In genomic region chr3:171837698-171838097, GRCh38 we compare ENCODE assay signal across 18 cellular contexts. TPM values are rescaled to one million over a fixed set of nuclear protein-coding genes. Genes with fewer than 3 reads are reported as not detected.
DNase-seq lines count a peak whose midpoint lies in the region; ATAC-seq, FAIRE-seq and TF ChIP-seq lines count a peak whose summit lies in the region.
"Had no signal": no experiment of that assay in that cellular context is flagged by ENCODE, and none has a peak within 500 bp of the region (broad histone marks: within the 10 kb centered on the region; RNA-seq: fewer than 3 reads in every experiment).

No MANE protein-coding gene starts in this region.

- no peaks in the 10 kb centered on the region for H3K79me2 ChIP-seq in astrocyte (ENCODE audit: insufficient read depth, low read length)
- H3K79me2 ChIP-seq in osteoblast (ENCODE audit: insufficient read depth, low read length), result no peaks in the 10 kb centered on the region

- H3K27me3 ChIP-seq in astrocyte (ENCODE audit: insufficient read depth, low read length) (no peaks in the 10 kb centered on the region), esophagus muscularis mucosa (no peaks in the 10 kb centered on the region), osteoblast (ENCODE audit: insufficient read depth, low read length) (no peaks in the 10 kb centered on the region), tibial nerve (no peaks in the 10 kb centered on the region)
- no peaks in the 10 kb centered on the region for H3K27me3 ChIP-seq in effector memory CD4-positive, alpha-beta T cell (replicated peaks; ENCODE audit: control insufficient read depth, insufficient read depth, low read length, poor library complexity, severe bottlenecking)

- H3K36me3 ChIP-seq in astrocyte (ENCODE audit: insufficient read depth, low read length) (no peaks in the 10 kb centered on the region), esophagus muscularis mucosa (no peaks in the 10 kb centered on the region), osteoblast (ENCODE audit: insufficient read depth, low read length) (no peaks in the 10 kb centered on the region), tibial nerve (no peaks in the 10 kb centered on the region)
- no peaks in the 10 kb centered on the region for H3K36me3 ChIP-seq in effector memory CD4-positive, alpha-beta T cell (ENCODE audit: control insufficient read depth, insufficient read depth, low read length)

- DNase-seq in astrocyte (ENCODE audit: low read depth) (no peak), esophagus muscularis mucosa (ENCODE audit: extremely low spot score) (no peak), osteoblast (ENCODE audit: insufficient read length, low spot score, missing footprints) (no peak), tibial nerve (ENCODE audit: low spot score in 2 of 2) (no peak), NCI-H2196 (lab: John Stamatoyannopoulos, UW; ENCODE audit: unreplicated experiment) (no peak)
- no peak for DNase-seq in effector memory CD4-positive, alpha-beta T cell
- DNase-seq: activated CD8-positive, alpha-beta T cell treated with anti-CD3 and anti-CD28 coated beads, Interleukin-2, amount 10 ng/mL, durations not matched to agents 7 days and 5 days; activated gamma-delta T cell; CD4-positive, alpha-beta memory T cell; effector CD8-positive, alpha-beta T cell; H9; NCI-H2107; NCI-H774 had no signal

- H3K27me3 Mint-ChIP-seq in astrocyte (ENCODE audit: low read depth, unreplicated experiment), result no peaks in the 10 kb centered on the region

- H2AFZ ChIP-seq in astrocyte (ENCODE audit: low read depth, low read length), result no peak overlapping the region
- peak overlapping the region; percentile 80 for H2AFZ ChIP-seq in osteoblast (ENCODE audit: low read length)

- TF ChIP-seq POLR2A in esophagus muscularis mucosa (IDR thresholded peaks at IDR 0.05; ENCODE audit: low read depth) (no peak), tibial nerve (IDR thresholded peaks at IDR 0.05) (no peak)

- TF ChIP-seq EP300 in esophagus muscularis mucosa (IDR thresholded peaks at IDR 0.05) (no peak), tibial nerve (IDR thresholded peaks at IDR 0.05) (no peak)

- H3K4me2 ChIP-seq in astrocyte (ENCODE audit: low read length) (peak overlapping the region; percentile 78), osteoblast (ENCODE audit: insufficient read depth, low read length) (peak overlapping the region; percentile 77)

- no peak overlapping the region for H3K27ac Mint-ChIP-seq in astrocyte (ENCODE audit: unreplicated experiment)
- H3K27ac Mint-ChIP-seq: activated CD8-positive, alpha-beta T cell treated with anti-CD3 and anti-CD28 coated beads, Interleukin-2, amount 10 ng/mL, durations not matched to agents 7 days and 5 days; CD4-positive, alpha-beta memory T cell had no signal

- H3K4me1 ChIP-seq in astrocyte (ENCODE audit: insufficient read depth, low read length) (peaks cover 31% of the 10 kb centered on the region), esophagus muscularis mucosa (peaks cover 41 to 57% (median 49%) of the 10 kb centered on the region in 4 donors), osteoblast (ENCODE audit: insufficient read depth, low read length) (peaks cover 52% of the 10 kb centered on the region), tibial nerve (peaks cover 0 to 46% (median 7%) of the 10 kb centered on the region in 4 donors)
- H3K4me1 ChIP-seq in effector memory CD4-positive, alpha-beta T cell (ENCODE audit: control insufficient read depth, insufficient read depth, low read length, poor library complexity, severe bottlenecking), result no peaks in the 10 kb centered on the region

- no peaks in the 10 kb centered on the region for H3K9me3 ChIP-seq in astrocyte (ENCODE audit: insufficient read depth, low read depth, low read length)
- no peaks in the 10 kb centered on the region for H3K9me3 ChIP-seq in esophagus muscularis mucosa
- H3K9me3 ChIP-seq in osteoblast (ENCODE audit: low read depth, low read length), result no peaks in the 10 kb centered on the region
- no peaks in the 10 kb centered on the region for H3K9me3 ChIP-seq in tibial nerve
- H3K9me3 ChIP-seq in effector memory CD4-positive, alpha-beta T cell (ENCODE audit: control insufficient read depth, low read length), result no peaks in the 10 kb centered on the region

- H3K9me3 Mint-ChIP-seq in astrocyte (ENCODE audit: unreplicated experiment), result no peaks in the 10 kb centered on the region
- H3K9me3 Mint-ChIP-seq: CD4-positive, alpha-beta memory T cell; H9 had no signal

- intact Hi-C loops in esophagus muscularis mucosa (cut with DNase I), result no loop called here

- no peaks in the 10 kb centered on the region for H3K36me3 Mint-ChIP-seq in astrocyte (ENCODE audit: low read depth, unreplicated experiment)
- H3K36me3 Mint-ChIP-seq: CD4-positive, alpha-beta memory T cell had no signal

- H4K20me1 ChIP-seq in astrocyte (ENCODE audit: insufficient read depth, low read length) (no peaks in the 10 kb centered on the region), osteoblast (ENCODE audit: insufficient read depth, low read length) (no peaks in the 10 kb centered on the region)

- peak overlapping the region; percentile 52 for H3K27ac ChIP-seq in astrocyte (ENCODE audit: low read depth, low read length)
- H3K27ac ChIP-seq in esophagus muscularis mucosa (replicated peaks in 1 of 4), result peak overlapping the region; percentile 54 to 69 (median 60)
- H3K27ac ChIP-seq in osteoblast (ENCODE audit: low read depth, low read length), result peak overlapping the region; percentile 93
- peak overlapping the region; percentile 21 to 86 (median 70) for H3K27ac ChIP-seq in tibial nerve
- no peak overlapping the region for H3K27ac ChIP-seq in effector memory CD4-positive, alpha-beta T cell (ENCODE audit: insufficient read depth, low read length, poor library complexity, severe bottlenecking)
- H3K27ac ChIP-seq: VCaP had no signal

- no peak overlapping the region for H3K4me3 Mint-ChIP-seq in astrocyte (ENCODE audit: unreplicated experiment)
- H3K4me3 Mint-ChIP-seq: activated CD8-positive, alpha-beta T cell treated with anti-CD3 and anti-CD28 coated beads, Interleukin-2, amount 10 ng/mL, durations not matched to agents 7 days and 5 days; CD4-positive, alpha-beta memory T cell had no signal

- no peak for ATAC-seq in GM18867 (IDR thresholded peaks at IDR 0.05; ENCODE audit: unreplicated experiment)
- ATAC-seq: activated CD8-positive, alpha-beta T cell treated with anti-CD3 and anti-CD28 coated beads, Interleukin-2, amount 10 ng/mL, durations not matched to agents 7 days and 5 days had no signal

- TF ChIP-seq CTCF in astrocyte (IDR thresholded peaks at IDR 0.05; ENCODE audit: insufficient read depth, low read depth, low read length), result no peak
- no peak for TF ChIP-seq CTCF in esophagus muscularis mucosa (IDR thresholded peaks at IDR 0.05)
- TF ChIP-seq CTCF in osteoblast (IDR thresholded peaks at IDR 0.05; ENCODE audit: extremely low read depth, low read depth, low read length), result no peak
- no peak for TF ChIP-seq CTCF in tibial nerve (IDR thresholded peaks at IDR 0.05)

- H3K4me3 ChIP-seq in astrocyte (ENCODE audit: insufficient read depth, low read depth, low read length) (no peak overlapping the region), esophagus muscularis mucosa (peak overlapping the region in 1 of 4 donors; percentile 14), osteoblast (ENCODE audit: insufficient read depth, low read length) (peak overlapping the region; percentile 60), tibial nerve (peak overlapping the region in 2 of 4 donors; percentile 21 to 39)
- no peak overlapping the region for H3K4me3 ChIP-seq in effector memory CD4-positive, alpha-beta T cell (ENCODE audit: insufficient read depth, low read depth, low read length, poor library complexity, severe bottlenecking)

- no peak for FAIRE-seq in astrocyte (lab: Jason Lieb, UNC)
- FAIRE-seq: islet of Langerhans had no signal

- H3K4me1 Mint-ChIP-seq in astrocyte (ENCODE audit: low read depth, unreplicated experiment), result peaks cover 32% of the 10 kb centered on the region
- H3K4me1 Mint-ChIP-seq: CD4-positive, alpha-beta memory T cell had no signal

- peak overlapping the region; percentile 61 for H3K9ac ChIP-seq in astrocyte (ENCODE audit: low read length)

RNA-seq across cellular contexts. Expression of gene TMEM212, which starts 5.5 kb away (rescaled TPM):
- not detected in 2 replicates for total RNA-seq in astrocyte
- total RNA-seq in esophagus muscularis mucosa, result not detected
- not detected in 2 replicates for total RNA-seq in osteoblast
- total RNA-seq in tibial nerve, result not detected
- total RNA-seq: activated CD8-positive, alpha-beta T cell treated with anti-CD3 and anti-CD28 coated beads, Interleukin-2, amount 10 ng/mL, durations not matched to agents 7 days and 5 days; CD4-positive, alpha-beta memory T cell; Daoy; H9; urinary bladder had no signal

RNA-seq across cellular contexts. Expression of gene PLD1, which starts 27.4 kb away (rescaled TPM):
- 21.5 and 24.0 TPM in 2 replicates for total RNA-seq in astrocyte
- total RNA-seq in esophagus muscularis mucosa, result 10 to 100 TPM; 12.4 to 21.1 (median 18.5) TPM
- 18.1 and 29.5 TPM in 2 replicates for total RNA-seq in osteoblast
- 10 to 100 TPM; 15.3 to 55.9 (median 45.4) TPM for total RNA-seq in tibial nerve
